9 cellular contexts compared by ENCODE assay signal in the genomic region with DNA sequence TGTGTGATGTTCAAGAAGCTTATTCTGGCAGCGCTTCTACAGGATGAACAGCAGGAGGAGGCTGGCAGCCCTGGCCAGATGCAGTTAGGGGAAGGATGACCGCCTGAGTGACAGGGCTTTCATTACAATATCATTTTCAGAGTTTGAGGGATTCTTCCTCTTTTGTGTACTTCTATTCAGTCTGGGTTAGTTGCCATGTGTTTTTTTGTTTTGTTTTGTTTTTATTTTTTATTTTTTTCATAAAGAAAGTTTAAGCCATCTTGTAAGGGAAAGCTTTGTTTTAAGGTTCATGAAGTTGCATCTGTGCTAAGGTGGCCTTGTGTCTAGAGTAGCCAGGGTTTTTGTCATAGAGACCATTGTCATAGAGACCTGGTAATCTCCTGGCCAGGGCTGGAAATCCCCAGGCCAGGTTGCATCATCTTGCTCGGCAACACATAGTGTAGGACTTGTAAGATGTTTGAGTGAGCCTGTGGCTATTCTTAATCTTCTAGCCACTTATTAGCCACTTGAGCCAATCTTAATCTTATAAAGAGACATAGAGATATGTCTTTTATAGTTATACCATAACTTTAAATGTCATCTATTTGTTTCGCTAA.
A peak's percentile ranks its signal among the peaks of the same experiment; 100 is the strongest.
DNase-seq lines count a peak whose midpoint lies in the region; ATAC-seq, FAIRE-seq and TF ChIP-seq lines count a peak whose summit lies in the region.
"Had no signal": no experiment of that assay in that cellular context is flagged by ENCODE, and none has a peak within 500 bp of the region (broad histone marks: within the 10 kb centered on the region; RNA-seq: fewer than 3 reads in every experiment).

No MANE protein-coding gene starts in this region.

- peak; percentile 99 for ATAC-seq in GM18907 (IDR thresholded peaks at IDR 0.05; ENCODE audit: unreplicated experiment)
- ATAC-seq in HG02642 (IDR thresholded peaks at IDR 0.05; ENCODE audit: poor library complexity, unreplicated experiment) = peak; percentile 96

- no peak overlapping the region for H3K27ac Mint-ChIP-seq in activated CD4-positive, alpha-beta memory T cell treated with anti-CD3 and anti-CD28 coated beads for 36 hours
- no peak overlapping the region for H3K27ac Mint-ChIP-seq in nephron progenitor cell

- H3K27me3 ChIP-seq in A673 (replicated peaks; ENCODE audit: insufficient read depth, low read depth, low read length, poor library complexity) = no peaks in the 10 kb centered on the region

- H3K9me3 ChIP-seq in A673 (ENCODE audit: low read depth, low read length, poor library complexity, severe bottlenecking) = no peaks in the 10 kb centered on the region

- no peaks in the 10 kb centered on the region for H3K9me3 Mint-ChIP-seq in activated CD4-positive, alpha-beta memory T cell treated with anti-CD3 and anti-CD28 coated beads for 36 hours
- no peaks in the 10 kb centered on the region for H3K9me3 Mint-ChIP-seq in nephron progenitor cell

- H3K36me3 ChIP-seq in A673 (ENCODE audit: insufficient read depth, low read length, poor library complexity, severe bottlenecking) = no peaks in the 10 kb centered on the region

- BruUV-seq in A673 (replicated peaks; lab: Mats Ljungman, UMichigan) = no TSS peak

- CTCF ChIA-PET in activated CD4-positive, alpha-beta memory T cell treated with anti-CD3 and anti-CD28 coated beads for 36 hours (lab: Charles Lee) = no interaction called here
- CTCF ChIA-PET in A673 (lab: Charles Lee) = no interaction called here

- H3K27ac ChIP-seq in A673 (ENCODE audit: low read depth, low read length, poor library complexity, severe bottlenecking) = no peak overlapping the region

- FAIRE-seq in GM19239 (lab: Jason Lieb, UNC) = no peak
- FAIRE-seq: islet of Langerhans had no signal

- TF ChIP-seq CTCF in nephron progenitor cell (IDR thresholded peaks at IDR 0.05) (no peak), A673 (conservative IDR thresholded peaks at IDR 0.05; ENCODE audit: low read depth, low read length) (no peak)

- intact Hi-C loops in activated CD4-positive, alpha-beta memory T cell treated with anti-CD3 and anti-CD28 coated beads for 36 hours (cut with micrococcal nuclease) = no loop called here
- intact Hi-C loops in A673 (cut with micrococcal nuclease; ENCODE audit: unreplicated experiment) = no loop called here

- no peaks in the 10 kb centered on the region for H3K27me3 Mint-ChIP-seq in activated CD4-positive, alpha-beta memory T cell treated with anti-CD3 and anti-CD28 coated beads for 36 hours
- no peaks in the 10 kb centered on the region for H3K27me3 Mint-ChIP-seq in nephron progenitor cell (ENCODE audit: low read depth, poor library complexity)

- no peaks in the 10 kb centered on the region for H3K4me1 Mint-ChIP-seq in activated CD4-positive, alpha-beta memory T cell treated with anti-CD3 and anti-CD28 coated beads for 36 hours (ENCODE audit: low read depth)
- no peaks in the 10 kb centered on the region for H3K4me1 Mint-ChIP-seq in nephron progenitor cell

- no peaks in the 10 kb centered on the region for H3K36me3 Mint-ChIP-seq in activated CD4-positive, alpha-beta memory T cell treated with anti-CD3 and anti-CD28 coated beads for 36 hours
- H3K36me3 Mint-ChIP-seq in nephron progenitor cell (ENCODE audit: low read depth) = no peaks in the 10 kb centered on the region

- no peaks in the 10 kb centered on the region for H3K4me1 ChIP-seq in A673 (ENCODE audit: insufficient read depth, low read length, poor library complexity, severe bottlenecking)

- no peak overlapping the region for H3K4me3 Mint-ChIP-seq in activated CD4-positive, alpha-beta memory T cell treated with anti-CD3 and anti-CD28 coated beads for 36 hours
- no peak overlapping the region for H3K4me3 Mint-ChIP-seq in nephron progenitor cell

- POLR2A ChIA-PET in activated CD4-positive, alpha-beta memory T cell treated with anti-CD3 and anti-CD28 coated beads for 36 hours (lab: Charles Lee) = no interaction called here
- POLR2A ChIA-PET in A673 (lab: Charles Lee; ENCODE audit: low non-redundant PET) = no interaction called here

- H3K4me3 ChIP-seq in A673 (ENCODE audit: low read depth, low read length, poor library complexity, severe bottlenecking) = no peak overlapping the region

- peak; percentile 92 for DNase-seq in NAMALWA (ENCODE audit: low spot score)
- DNase-seq in iris pigment epithelial cell (ENCODE audit: low read depth) = peak; percentile 44
- DNase-seq in activated CD4-positive, alpha-beta memory T cell treated with anti-CD3 and anti-CD28 coated beads for 36 hours = no peak
- no peak for DNase-seq in nephron progenitor cell
- no peak for DNase-seq in GM19239 (ENCODE audit: insufficient read length, low spot score)
- DNase-seq in A673 (ENCODE audit: low spot score) = no peak

Comparison
In these comparisons a context has a peak if more than half of its experiments do, and no peak if none do; other contexts are left out.
1. DNase-seq: peak in NAMALWA (single experiment) and iris pigment epithelial cell (single experiment); none in activated CD4-positive, alpha-beta memory T cell treated with anti-CD3 and anti-CD28 coated beads for 36 hours (single experiment), nephron progenitor cell (single experiment), GM19239 (single experiment) and A673 (single experiment).